ENCODE assay signal across 16 cellular contexts in the genomic region with DNA sequence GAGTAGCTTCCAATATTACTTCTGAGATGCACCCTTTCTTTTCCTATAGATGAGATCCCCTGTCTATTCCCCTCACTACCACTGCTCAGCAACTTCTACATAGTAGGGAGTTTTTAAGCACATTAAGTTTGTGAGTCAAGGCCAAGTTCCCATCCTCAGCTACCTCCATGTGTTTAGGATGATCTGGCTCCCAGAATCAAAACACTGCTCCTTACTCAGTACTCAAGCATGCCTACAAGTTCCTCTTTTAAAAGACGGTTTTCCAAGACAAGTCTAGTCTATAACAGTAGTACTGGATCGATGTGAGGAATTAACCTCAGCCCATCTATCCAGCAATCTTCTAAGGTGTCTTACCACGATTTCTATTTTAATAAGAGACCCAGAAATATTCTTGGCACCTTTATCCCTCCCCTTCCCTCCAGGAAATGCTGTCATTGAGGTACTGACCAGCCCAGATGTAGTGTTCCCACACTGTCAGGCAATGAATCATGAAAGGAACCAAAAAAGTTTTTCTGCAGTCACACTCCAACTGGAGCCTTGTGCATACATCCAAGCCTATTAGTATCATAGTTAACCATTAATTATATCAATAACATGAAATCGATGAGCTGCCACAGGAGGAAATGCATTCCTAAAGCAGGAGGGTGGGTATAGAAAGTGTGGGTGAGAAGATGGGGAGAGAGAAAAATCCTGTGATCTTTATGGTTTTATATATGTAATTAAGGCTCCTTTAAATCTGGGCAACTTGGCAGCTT. TPM values are rescaled to one million over a fixed set of nuclear protein-coding genes. Genes with fewer than 3 reads are reported as not detected.
DNase-seq lines count a peak whose midpoint lies in the region; ATAC-seq, FAIRE-seq and TF ChIP-seq lines count a peak whose summit lies in the region.
"Had no signal": no experiment of that assay in that cellular context is flagged by ENCODE, and none has a peak within 500 bp of the region (broad histone marks: within the 10 kb centered on the region; RNA-seq: fewer than 3 reads in every experiment).

No MANE protein-coding gene starts in this region.

- TF ChIP-seq POLR2A in GM12892 (IDR thresholded peaks at IDR 0.05; ENCODE audit: low read depth, low read length): no peak

- peak; percentile 19 for ATAC-seq in left ventricle myocardium superior
- ATAC-seq in Right ventricle myocardium superior (ENCODE audit: poor library complexity): no peak
- ATAC-seq in HG03095 (IDR thresholded peaks at IDR 0.05; ENCODE audit: unreplicated experiment): no peak
- ATAC-seq: gastroesophageal sphincter, PC-3 had no signal

- no peak overlapping the region for H3K27ac ChIP-seq in caudate nucleus (ENCODE audit: low read depth, low read length)
- H3K27ac ChIP-seq: spleen had no signal

- no peak for FAIRE-seq in GM12892 (lab: Jason Lieb, UNC)
- FAIRE-seq: islet of Langerhans had no signal

- intact Hi-C loops in left ventricle myocardium superior (cut with micrococcal nuclease): no loop called here
- intact Hi-C loops in Right ventricle myocardium superior (cut with DNase I): no loop called here

- no peak for DNase-seq in left ventricle myocardium superior
- DNase-seq in Right ventricle myocardium superior: no peak
- DNase-seq in dermis blood vessel endothelial cell: peak; percentile 82
- DNase-seq in left kidney (ENCODE audit: low read depth, low spot score): peak; percentile 2
- DNase-seq in GM12892 (ENCODE audit: insufficient read length): no peak
- no peak for DNase-seq in caudate nucleus (lab: John Stamatoyannopoulos, UW)
- DNase-seq in amygdala (lab: John Stamatoyannopoulos, UW): no peak
- DNase-seq: activated CD4-positive, alpha-beta memory T cell treated with anti-CD3 and anti-CD28 coated beads, Interleukin-2, amount 10 ng/mL, durations not matched to agents 7 days and 5 days; NCI-H187 treated with DMSO at 0.1 percent for 48 hours; NCI-H510A treated with DMSO at 0.1 percent for 48 hours; PC-3; spleen had no signal

RNA-seq across cellular contexts. Expression of a gene that starts 29.6 kb away (rescaled TPM):
- total RNA-seq in left ventricle myocardium superior (3.4 TPM), Right ventricle myocardium superior (0.75 TPM), dermis blood vessel endothelial cell (0.19 and 0.34 TPM in 2 replicates)
- polyA plus RNA-seq in GM12892 (2012; ENCODE audit: missing spikeins): not detected
- total RNA-seq: A172 had no signal

Comparison
In these comparisons a context has a peak if more than half of its experiments do, and no peak if none do; other contexts are left out.
1. DNase-seq: peak in dermis blood vessel endothelial cell (single experiment) and left kidney (single experiment); none in left ventricle myocardium superior (single experiment), Right ventricle myocardium superior (single experiment), GM12892 (single experiment), caudate nucleus (0 of 61) and amygdala (0 of 56).